In the genomic region with DNA sequence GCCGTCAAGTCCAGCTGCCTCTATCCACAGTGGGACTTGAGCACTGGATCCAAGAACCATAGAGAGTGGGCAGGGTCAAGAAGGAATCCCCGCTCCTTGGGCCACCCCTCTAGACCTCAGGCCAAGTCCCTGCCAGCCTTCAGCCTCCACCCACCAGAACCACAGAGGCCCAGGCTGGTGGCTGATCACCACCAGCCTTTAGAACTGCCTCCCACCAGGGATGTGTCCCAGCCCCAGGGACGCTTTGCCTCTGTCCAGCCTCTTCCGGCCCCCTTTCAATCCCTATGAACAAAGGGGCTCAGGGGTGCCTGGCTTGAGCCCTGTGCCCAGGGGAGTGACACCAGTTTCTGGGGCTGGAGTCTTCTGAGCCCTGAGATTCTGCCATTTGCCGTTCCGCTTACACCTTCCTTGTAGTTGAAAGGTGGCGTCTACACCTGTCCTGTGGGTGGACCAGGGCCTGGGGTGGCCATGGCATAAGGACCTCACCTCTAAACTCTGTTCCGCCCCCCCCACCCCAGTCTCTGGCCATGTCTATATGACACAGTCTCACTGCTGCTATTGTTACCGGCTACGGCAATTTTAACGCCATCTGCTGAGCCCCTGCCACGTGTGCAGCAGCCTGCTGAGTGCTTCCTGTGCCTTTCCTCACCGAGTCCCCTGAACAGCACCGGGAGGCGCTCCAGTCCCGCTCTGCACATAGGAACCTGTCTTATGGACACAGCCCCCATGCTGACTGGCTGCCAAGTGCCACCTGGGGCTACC, we compare ENCODE assay signal across 14 cellular contexts. TPM values are rescaled to one million over a fixed set of nuclear protein-coding genes. Genes with fewer than 3 reads are reported as not detected.
DNase-seq lines count a peak whose midpoint lies in the region; ATAC-seq and TF ChIP-seq lines count a peak whose summit lies in the region.
"Had no signal": no experiment of that assay in that cellular context is flagged by ENCODE, and none has a peak within 500 bp of the region (broad histone marks: within the 10 kb centered on the region; RNA-seq: fewer than 3 reads in every experiment).

No MANE protein-coding gene starts in this region.

- peaks cover 9% of the 10 kb centered on the region for H3K4me1 Mint-ChIP-seq in activated T-cell treated with anti-CD3 and anti-CD28 coated beads, Interleukin-2, amount 50 U/mL, for 72 hours (ENCODE audit: low read depth)

- H3K9me3 ChIP-seq in gastroesophageal sphincter: no peaks in the 10 kb centered on the region

- no peak for TF ChIP-seq EP300 in gastroesophageal sphincter (IDR thresholded peaks at IDR 0.05)

- no peak overlapping the region for H3K4me3 ChIP-seq in gastroesophageal sphincter

- H3K36me3 ChIP-seq in gastroesophageal sphincter: peaks cover 0 to 2% of the 10 kb centered on the region in 2 donors

- no peaks in the 10 kb centered on the region for H3K36me3 Mint-ChIP-seq in activated T-cell treated with anti-CD3 and anti-CD28 coated beads, Interleukin-2, amount 50 U/mL, for 72 hours (ENCODE audit: insufficient read depth in 2 of 2)
- H3K36me3 Mint-ChIP-seq: stimulated activated memory B cell treated with anti-CD40 and anti-IgM and Interleukin-4, amounts not matched to agents 10 μg/mL and 1 μg/mL and 100 μg/mL, for 72 hours; T-cell had no signal

- peaks cover 6% of the 10 kb centered on the region for H3K27me3 Mint-ChIP-seq in activated T-cell treated with anti-CD3 and anti-CD28 coated beads, Interleukin-2, amount 50 U/mL, for 72 hours (ENCODE audit: low read depth)

- no peak for TF ChIP-seq CTCF in foreskin keratinocyte (conservative IDR thresholded peaks at IDR 0.05)
- no peak for TF ChIP-seq CTCF in gastroesophageal sphincter (IDR thresholded peaks at IDR 0.05)

- 97% methylated on average over 7 of the region's 16 CpGs; no CpG with 5 or more reads in 1 of the 2 donors for WGBS in gastroesophageal sphincter (ENCODE audit: low coverage in 1 of 2), 2 donors

- no peak overlapping the region for H3K4me3 Mint-ChIP-seq in activated T-cell treated with anti-CD3 and anti-CD28 coated beads, Interleukin-2, amount 50 U/mL, for 72 hours
- H3K4me3 Mint-ChIP-seq: activated CD8-positive, alpha-beta T cell treated with anti-CD3 and anti-CD28 coated beads, Interleukin-2, amount 10 ng/mL, durations not matched to agents 7 days and 5 days; stimulated activated memory B cell treated with anti-CD40 and anti-IgM and Interleukin-4, amounts not matched to agents 10 μg/mL and 1 μg/mL and 100 μg/mL, for 72 hours; T-cell had no signal

- intact Hi-C loops in sciatic nerve (cut with DNase I): loop anchor here (5.0 kb wide), 1 partner anchor 135 kb away; no protein-coding TSS in a partner anchor

- no peaks in the 10 kb centered on the region for H3K27me3 ChIP-seq in foreskin keratinocyte
- no peaks in the 10 kb centered on the region for H3K27me3 ChIP-seq in gastroesophageal sphincter

- no peak for TF ChIP-seq POLR2A in gastroesophageal sphincter (IDR thresholded peaks at IDR 0.05)

- peak; percentile 13 for DNase-seq in activated T-cell treated with anti-CD3 and anti-CD28 coated beads, Interleukin-2, amount 50 U/mL, for 1 hour
- DNase-seq in activated T-cell treated with anti-CD3 and anti-CD28 coated beads, Interleukin-2, amount 50 U/mL, for 72 hours: no peak
- DNase-seq in NCI-H345 (lab: John Stamatoyannopoulos, UW) (peak; percentile 67), foreskin keratinocyte (no peak), sciatic nerve (ENCODE audit: low spot score) (peak; percentile 54), NCI-H526 treated with DMSO at 0.1 percent for 48 hours (lab: John Stamatoyannopoulos, UW) (no peak)
- DNase-seq: activated CD8-positive, alpha-beta T cell treated with anti-CD3 and anti-CD28 coated beads, Interleukin-2, amount 10 ng/mL, durations not matched to agents 7 days and 5 days; AML-193; foreskin fibroblast had no signal

- no peak for ATAC-seq in activated T-cell treated with anti-CD3 and anti-CD28 coated beads, Interleukin-2, amount 50 U/mL, for 72 hours (replicated peaks in 1 of 2)
- ATAC-seq in foreskin keratinocyte (no peak), sciatic nerve (no peak), gastroesophageal sphincter (no peak), GM21825 (IDR thresholded peaks at IDR 0.05; ENCODE audit: unreplicated experiment) (no peak)
- ATAC-seq: activated CD8-positive, alpha-beta T cell treated with anti-CD3 and anti-CD28 coated beads, Interleukin-2, amount 10 ng/mL, durations not matched to agents 7 days and 5 days; stimulated activated memory B cell treated with anti-CD40 and anti-IgM and Interleukin-4, amounts not matched to agents 10 μg/mL and 1 μg/mL and 100 μg/mL, for 72 hours; T-cell had no signal

- no peak overlapping the region for H3K27ac Mint-ChIP-seq in activated T-cell treated with anti-CD3 and anti-CD28 coated beads, Interleukin-2, amount 50 U/mL, for 72 hours
- H3K27ac Mint-ChIP-seq: activated CD8-positive, alpha-beta T cell treated with anti-CD3 and anti-CD28 coated beads, Interleukin-2, amount 10 ng/mL, durations not matched to agents 7 days and 5 days; stimulated activated memory B cell treated with anti-CD40 and anti-IgM and Interleukin-4, amounts not matched to agents 10 μg/mL and 1 μg/mL and 100 μg/mL, for 72 hours; T-cell had no signal

- H3K4me1 ChIP-seq in foreskin keratinocyte (peaks cover 28% of the 10 kb centered on the region), gastroesophageal sphincter (no peaks in the 10 kb centered on the region)

- H3K9me3 Mint-ChIP-seq in activated T-cell treated with anti-CD3 and anti-CD28 coated beads, Interleukin-2, amount 50 U/mL, for 72 hours: no peaks in the 10 kb centered on the region
- H3K9me3 Mint-ChIP-seq: stimulated activated memory B cell treated with anti-CD40 and anti-IgM and Interleukin-4, amounts not matched to agents 10 μg/mL and 1 μg/mL and 100 μg/mL, for 72 hours; T-cell had no signal

- peak overlapping the region; percentile 99 for H3K27ac ChIP-seq in foreskin keratinocyte
- H3K27ac ChIP-seq in gastroesophageal sphincter: no peak overlapping the region

RNA-seq across cellular contexts. Expression of gene ORM1, which starts 35.7 kb away (rescaled TPM):
- not detected for total RNA-seq in activated T-cell treated with anti-CD3 and anti-CD28 coated beads, Interleukin-2, amount 50 U/mL, for 72 hours
- total RNA-seq in foreskin keratinocyte (not detected in 2 replicates), sciatic nerve (0.76 TPM), gastroesophageal sphincter (1 to 10 TPM in 1 of 4 donors, not detected in 3; 1.6 TPM)
- polyA plus RNA-seq in foreskin keratinocyte: not detected in 2 replicates
- total RNA-seq: activated CD8-positive, alpha-beta T cell treated with anti-CD3 and anti-CD28 coated beads, Interleukin-2, amount 10 ng/mL, durations not matched to agents 7 days and 5 days; dermis microvascular lymphatic vessel endothelial cell had no signal

RNA-seq across cellular contexts. Expression of gene ORM2, which starts 42.5 kb away (rescaled TPM):
- total RNA-seq in activated T-cell treated with anti-CD3 and anti-CD28 coated beads, Interleukin-2, amount 50 U/mL, for 72 hours: not detected
- not detected in 2 replicates for total RNA-seq in foreskin keratinocyte
- polyA plus RNA-seq in foreskin keratinocyte: not detected in 2 replicates
- total RNA-seq in sciatic nerve: not detected
- not detected for total RNA-seq in gastroesophageal sphincter
- total RNA-seq: activated CD8-positive, alpha-beta T cell treated with anti-CD3 and anti-CD28 coated beads, Interleukin-2, amount 10 ng/mL, durations not matched to agents 7 days and 5 days; dermis microvascular lymphatic vessel endothelial cell had no signal

Comparison
In these comparisons a context has a peak if more than half of its experiments do, and no peak if none do; other contexts are left out.
1. DNase-seq: peak in activated T-cell treated with anti-CD3 and anti-CD28 coated beads, Interleukin-2, amount 50 U/mL, for 1 hour (single experiment), NCI-H345 (single experiment) and sciatic nerve (single experiment); none in activated T-cell treated with anti-CD3 and anti-CD28 coated beads, Interleukin-2, amount 50 U/mL, for 72 hours (0 of 2), foreskin keratinocyte (0 of 2) and NCI-H526 treated with DMSO at 0.1 percent for 48 hours (single experiment).